Comparison of ENCODE assay signal across 16 cellular contexts in the genomic region with DNA sequence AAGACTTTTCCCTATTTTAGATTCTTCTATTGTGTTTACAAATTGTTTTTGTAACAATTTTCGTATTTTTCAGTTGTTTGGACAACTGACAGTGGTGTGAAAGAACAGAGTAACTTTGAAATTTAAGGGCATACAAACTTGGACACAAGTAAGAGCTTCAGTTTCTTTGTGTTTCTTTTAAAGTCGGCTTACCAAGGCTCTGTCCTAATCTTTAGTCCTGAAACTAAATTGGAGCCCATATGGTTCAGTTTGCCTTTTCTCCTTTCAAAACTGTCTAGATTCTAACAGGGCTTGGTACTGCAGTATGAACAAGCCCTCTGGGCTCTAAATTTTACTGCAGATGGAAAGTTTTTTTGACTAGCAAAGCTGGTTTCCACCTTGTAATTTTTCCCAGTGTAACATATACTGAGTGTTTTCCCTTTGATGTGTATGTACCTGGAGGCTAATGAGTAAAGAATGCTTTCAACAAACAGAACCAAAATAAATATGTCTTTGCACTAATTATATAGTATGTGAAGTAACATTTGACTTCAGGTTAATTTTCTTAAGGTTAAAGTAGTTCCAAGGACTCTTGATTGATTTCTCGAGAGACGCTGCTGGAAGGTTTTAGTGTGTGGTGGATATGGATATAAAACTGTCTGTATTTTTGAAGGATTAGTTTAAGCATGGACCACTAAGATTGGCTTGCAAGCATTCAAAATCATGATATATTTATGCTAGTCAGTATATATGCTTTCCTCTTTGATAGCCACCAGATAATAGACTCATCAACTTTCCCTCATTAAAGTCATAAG. TPM values are rescaled to one million over a fixed set of nuclear protein-coding genes. Genes with fewer than 3 reads are reported as not detected.
A peak's percentile ranks its signal among the peaks of the same experiment; 100 is the strongest.
DNase-seq lines count a peak whose midpoint lies in the region; ATAC-seq and TF ChIP-seq lines count a peak whose summit lies in the region.
"Had no signal": no experiment of that assay in that cellular context is flagged by ENCODE, and none has a peak within 500 bp of the region (broad histone marks: within the 10 kb centered on the region; RNA-seq: fewer than 3 reads in every experiment).

No MANE protein-coding gene starts in this region.

- TF ChIP-seq POLR2A in breast epithelium (IDR thresholded peaks at IDR 0.05) (no peak), transverse colon (IDR thresholded peaks at IDR 0.05) (no peak)

- H3K9me3 ChIP-seq in breast epithelium (no peaks in the 10 kb centered on the region), transverse colon (no peaks in the 10 kb centered on the region)
- H3K9me3 ChIP-seq: esophagus squamous epithelium, right atrium auricular region had no signal

- intact Hi-C loops in MCF 10A (cut with micrococcal nuclease) (no loop called here), breast epithelium (cut with DNase I; ENCODE audit: low total_unique reads) (no loop called here), transverse colon (cut with DNase I; ENCODE audit: low total_unique reads) (no loop called here)

- TF ChIP-seq EP300 in transverse colon (IDR thresholded peaks at IDR 0.05; ENCODE audit: low read depth), result no peak

- POLR2A ChIA-PET in MCF 10A (lab: Yijun Ruan, JAX), result interaction anchor here (0.6 to 1.8 kb wide), 9 partner anchors 10 to 568 kb away, joined by 3 to 8 read pairs (median 3); partner anchors contain the start of genes TUFT1 and ZNF687

- no peaks in the 10 kb centered on the region for H3K4me1 ChIP-seq in breast epithelium
- peaks cover 9 to 79% (median 45%) of the 10 kb centered on the region in 4 donors for H3K4me1 ChIP-seq in transverse colon

- H3K27ac Mint-ChIP-seq in MCF 10A (ENCODE audit: low read depth, unreplicated experiment), result peak overlapping the region; percentile 47
- H3K27ac Mint-ChIP-seq: natural killer cell had no signal

- no peak for TF ChIP-seq CTCF in MCF 10A (IDR thresholded peaks at IDR 0.05; ENCODE audit: unreplicated experiment)
- no peak for TF ChIP-seq CTCF in breast epithelium (IDR thresholded peaks at IDR 0.05)
- TF ChIP-seq CTCF in transverse colon (IDR thresholded peaks at IDR 0.05), result no peak

- peaks cover 60% of the 10 kb centered on the region for H3K4me1 Mint-ChIP-seq in MCF 10A (ENCODE audit: insufficient read depth, unreplicated experiment)

- H3K27me3 Mint-ChIP-seq in MCF 10A (ENCODE audit: insufficient read depth, unreplicated experiment), result no peaks in the 10 kb centered on the region

- H3K36me3 ChIP-seq in breast epithelium (no peaks in the 10 kb centered on the region), transverse colon (no peaks in the 10 kb centered on the region)
- H3K36me3 ChIP-seq: right atrium auricular region had no signal

- no peaks in the 10 kb centered on the region for H3K9me3 Mint-ChIP-seq in MCF 10A (ENCODE audit: unreplicated experiment)
- H3K9me3 Mint-ChIP-seq: natural killer cell had no signal

- BruUV-seq in MCF 10A (replicated peaks; lab: Mats Ljungman, UMichigan), result no TSS peak

- in situ Hi-C loops in transverse colon (cut with MboI; ENCODE audit: low pct_ligation_motif_present in 1 of 4, low pct_unique_long_range_greater_than_20kb in 1 of 4, low sequenced_read_pairs in 3 of 4), result no loop called here

- ATAC-seq in HG03175 (IDR thresholded peaks at IDR 0.05; ENCODE audit: unreplicated experiment), result no peak
- ATAC-seq: natural killer cell had no signal

- 79 to 84% methylated on average over 4 of the region's 4 CpGs for WGBS in transverse colon (ENCODE audit: low coverage in 1 of 2), 2 donors

- peak overlapping the region; percentile 5 for H3K4me3 Mint-ChIP-seq in MCF 10A (ENCODE audit: unreplicated experiment)
- H3K4me3 Mint-ChIP-seq: natural killer cell had no signal

- H3K27ac ChIP-seq in breast epithelium, result no peak overlapping the region
- H3K27ac ChIP-seq in epithelial cell of prostate, result peak overlapping the region; percentile 35
- H3K27ac ChIP-seq in transverse colon, result peak overlapping the region; percentile 5 to 30 (median 9)
- H3K27ac ChIP-seq: esophagus squamous epithelium, right atrium auricular region, VCaP had no signal

- DNase-seq in MCF 10A (ENCODE audit: unreplicated experiment), result no peak
- DNase-seq in breast epithelium (ENCODE audit: low spot score in 2 of 2), result no peak
- DNase-seq in NCI-H69 (lab: John Stamatoyannopoulos, UW), result peak; percentile 62
- no peak for DNase-seq in epithelial cell of prostate (ENCODE audit: low read depth, low spot score)
- no peak for DNase-seq in transverse colon
- DNase-seq in amygdala (lab: John Stamatoyannopoulos, UW), result no peak
- DNase-seq in NCI-H1105 (lab: John Stamatoyannopoulos, UW), result no peak
- DNase-seq: activated effector memory CD4-positive, alpha-beta T cell treated with anti-CD3 and anti-CD28 coated beads, Interleukin-2, amount 50 U/mL, for 16 hours; dorsolateral prefrontal cortex; esophagus squamous epithelium; natural killer cell; NCI-H526 treated with DMSO at 0.1 percent for 48 hours; SW 1271 had no signal

- H3K36me3 Mint-ChIP-seq in MCF 10A (ENCODE audit: insufficient read depth, unreplicated experiment), result no peaks in the 10 kb centered on the region
- H3K36me3 Mint-ChIP-seq: natural killer cell had no signal

- CTCF ChIA-PET in MCF 10A (lab: Yijun Ruan, JAX), result interaction anchor here (0.5 to 2.4 kb wide), 6 partner anchors 13 to 220 kb away, joined by 3 to 12 read pairs (median 4); no protein-coding TSS in a partner anchor

- H3K27me3 ChIP-seq in breast epithelium, result no peaks in the 10 kb centered on the region
- no peaks in the 10 kb centered on the region for H3K27me3 ChIP-seq in transverse colon
- H3K27me3 ChIP-seq: dorsolateral prefrontal cortex, esophagus squamous epithelium, right atrium auricular region had no signal

- H3K4me3 ChIP-seq in breast epithelium (no peak overlapping the region), transverse colon (no peak overlapping the region)
- H3K4me3 ChIP-seq: esophagus squamous epithelium, right atrium auricular region had no signal

RNA-seq across cellular contexts. Expression of gene SNX27, which starts 4.1 kb away (rescaled TPM):
- total RNA-seq in MCF 10A (2022), result 36.9 and 43.1 TPM in 2 replicates
- total RNA-seq in breast epithelium, result 10 to 100 TPM; 41.3 to 46.8 (median 43.6) TPM
- 10 to 100 TPM; 11.5 to 37.0 (median 24.6) TPM for total RNA-seq in transverse colon

Comparison
In these comparisons a context has a peak if more than half of its experiments do, and no peak if none do; other contexts are left out.
1. H3K27ac ChIP-seq: peak in epithelial cell of prostate (single experiment) and transverse colon (4 of 4); none in breast epithelium (0 of 2).